ENCODE assay signal across 1 cellular context in genomic region chr16:2467301-2468141, GRCh38.
A peak's percentile ranks its signal among the peaks of the same experiment; 100 is the strongest.
TF ChIP-seq lines count a peak whose summit lies in the region.

No MANE protein-coding gene starts in this region.

TF ChIP-seq in Ishikawa, 13 proteins besides CTCF, POLR2A, EP300 and RAD21 (continued from another document):
- TF ChIP-seq REST (IDR thresholded peaks at IDR 0.05; ENCODE audit: low read depth) (no peak), ZBTB7A (IDR thresholded peaks at IDR 0.05; ENCODE audit: low read depth) (peak; percentile 63), CREB1 (IDR thresholded peaks at IDR 0.05; ENCODE audit: low read depth) (peak; percentile 47; the same call in 1 of the 2 replicates), USF1 (IDR thresholded peaks at IDR 0.05) (no peak), TEAD4 (IDR thresholded peaks at IDR 0.05) (peak; percentile 8; the same call in 1 of the 2 replicates), MAX (IDR thresholded peaks at IDR 0.05) (peak; percentile 67; the same call in 1 of the 2 replicates), TAF1 (IDR thresholded peaks at IDR 0.05; ENCODE audit: low read depth) (no peak; the same call in 1 of the 2 replicates), YY1 (IDR thresholded peaks at IDR 0.05; ENCODE audit: low read depth) (no peak), NFIC (IDR thresholded peaks at IDR 0.05) (peak; percentile 6; the same call in 1 of the 2 replicates), FOXM1 (IDR thresholded peaks at IDR 0.05; ENCODE audit: borderline replicate concordance, low read depth) (no peak)
TF ChIP-seq in Ishikawa: peak in this region for 6.
